In the genomic region with DNA sequence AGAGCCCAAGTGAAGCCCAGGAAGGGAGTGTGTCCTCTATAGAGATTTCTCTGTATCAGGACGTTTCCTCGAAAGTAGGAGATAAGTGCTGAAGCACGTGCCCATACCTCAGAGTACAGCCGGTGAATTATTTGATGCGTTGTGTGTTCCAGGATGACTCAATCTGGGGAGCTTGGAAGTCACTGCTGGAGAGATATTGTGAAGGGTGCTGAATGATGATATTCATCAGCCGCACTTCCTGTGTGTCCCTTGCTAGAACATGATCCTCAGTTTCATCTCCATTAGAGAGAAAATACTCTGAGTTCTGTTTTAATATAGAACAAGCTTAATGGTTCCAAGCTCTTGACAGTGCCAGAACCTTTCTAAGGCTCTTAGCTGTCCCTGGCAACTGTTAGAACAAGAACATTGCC, we compare ENCODE assay signal across 21 cellular contexts.
DNase-seq lines count a peak whose midpoint lies in the region; ATAC-seq, FAIRE-seq and TF ChIP-seq lines count a peak whose summit lies in the region.
"Had no signal": no experiment of that assay in that cellular context is flagged by ENCODE, and none has a peak within 500 bp of the region (broad histone marks: within the 10 kb centered on the region; RNA-seq: fewer than 3 reads in every experiment).

No MANE protein-coding gene starts in this region.

- ATAC-seq in WTC11 (no peak), HG02870 (IDR thresholded peaks at IDR 0.05; ENCODE audit: unreplicated experiment) (no peak)
- ATAC-seq: A549; activated T-helper 17 cell treated with anti-CD3 and anti-CD28 coated beads, Interleukin-2, amount 50 U/mL, for 72 hours; effector memory CD8-positive, alpha-beta T cell had no signal

- peak; percentile 23 for DNase-seq in MCF 10A (ENCODE audit: unreplicated experiment)
- DNase-seq in mammary epithelial cell, result no peak
- no peak for DNase-seq in bronchial epithelial cell (ENCODE audit: low read depth)
- DNase-seq in left ventricle myocardium inferior, result no peak
- DNase-seq in uterus, result peak; percentile 31 to 54
- no peak for DNase-seq in WTC11 (ENCODE audit: low spot score)
- no peak for DNase-seq in COR-L47 (lab: John Stamatoyannopoulos, UW)
- DNase-seq: activated CD4-positive, alpha-beta T cell treated with anti-CD3 and anti-CD28 coated beads for 1 hour; CD4-positive, alpha-beta T cell; DMS79 treated with DMSO at 0.1 percent for 48 hours; effector memory CD8-positive, alpha-beta T cell; mesenchymal stem cell; NCI-H2029 treated with DMSO at 0.1 percent for 48 hours; NCI-H510A treated with DMSO at 0.1 percent for 48 hours; SJCRH30; stimulated activated naive CD4-positive, alpha-beta T cell had no signal

- dilution Hi-C loops in mammary epithelial cell (cut with HindIII; ENCODE audit: low sequenced_read_pairs), result no loop called here

- no peaks in the 10 kb centered on the region for H4K20me1 ChIP-seq in mammary epithelial cell (ENCODE audit: insufficient read depth, low read length)

- 75% methylated on average over 6 of the region's 6 CpGs for WGBS in mammary epithelial cell (ENCODE audit: low coverage, missing lambda C conversion rate)

- in situ Hi-C loops in mammary epithelial cell (cut with MboI; ENCODE audit: low sequenced_read_pairs in 2 of 2), result no loop called here

- H3K4me1 Mint-ChIP-seq in MCF 10A (ENCODE audit: insufficient read depth, unreplicated experiment) (no peaks in the 10 kb centered on the region), WTC11 (peaks cover 2% of the 10 kb centered on the region)
- H3K4me1 Mint-ChIP-seq: activated T-helper 17 cell treated with anti-CD3 and anti-CD28 coated beads, Interleukin-2, amount 50 U/mL, for 72 hours; IgD-negative memory B cell had no signal

- H3K36me3 ChIP-seq in mammary epithelial cell (ENCODE audit: insufficient read depth, low read length), result no peaks in the 10 kb centered on the region
- no peaks in the 10 kb centered on the region for H3K36me3 ChIP-seq in bronchial epithelial cell (ENCODE audit: control insufficient read depth, insufficient read depth, low read length)
- H3K36me3 ChIP-seq in left ventricle myocardium inferior, result no peaks in the 10 kb centered on the region
- H3K36me3 ChIP-seq in uterus, result no peaks in the 10 kb centered on the region
- H3K36me3 ChIP-seq: SJCRH30 had no signal

- H3K79me2 ChIP-seq in mammary epithelial cell (ENCODE audit: insufficient read depth, low read length), result no peaks in the 10 kb centered on the region

- BruUV-seq in MCF 10A (replicated peaks; lab: Mats Ljungman, UMichigan), result no TSS peak
- no TSS peak for BruUV-seq in mammary epithelial cell (replicated peaks; lab: Mats Ljungman, UMichigan)

- TF ChIP-seq CTCF in MCF 10A (IDR thresholded peaks at IDR 0.05; ENCODE audit: unreplicated experiment) (no peak), mammary epithelial cell (conservative IDR thresholded peaks at IDR 0.05 in 1 of 2, IDR thresholded peaks at IDR 0.05 in 1 of 2; ENCODE audit: extremely low read depth in 1 of 2, insufficient read depth in 1 of 2, low read depth in 1 of 2, low read length in 2 of 2) (no peak), bronchial epithelial cell (IDR thresholded peaks at IDR 0.05; ENCODE audit: insufficient read depth, low read length, severe bottlenecking) (no peak), left ventricle myocardium inferior (IDR thresholded peaks at IDR 0.05; ENCODE audit: borderline replicate concordance) (no peak), uterus (IDR thresholded peaks at IDR 0.05) (no peak), WTC11 (IDR thresholded peaks at IDR 0.05) (no peak)

- H3K27ac ChIP-seq in mammary epithelial cell (ENCODE audit: insufficient read depth, low read depth, low read length) (no peak overlapping the region), left ventricle myocardium inferior (replicated peaks) (peak overlapping the region; percentile 22), uterus (peak overlapping the region; percentile 76 to 78)
- H3K27ac ChIP-seq: A549, SJCRH30 had no signal

- POLR2A ChIA-PET in MCF 10A (lab: Yijun Ruan, JAX), result no interaction called here
- POLR2A ChIA-PET in WTC11 (lab: Charles Lee), result no interaction called here

- H3K4me3 ChIP-seq in mammary epithelial cell (replicated peaks in 1 of 3; ENCODE audit: insufficient read depth in 1 of 3, low read depth in 2 of 3, low read length in 3 of 3) (no peak overlapping the region), bronchial epithelial cell (ENCODE audit: low read depth, low read length) (no peak overlapping the region), left ventricle myocardium inferior (no peak overlapping the region), uterus (no peak overlapping the region)
- H3K4me3 ChIP-seq: A549, SJCRH30 had no signal

- peak; percentile 72 for FAIRE-seq in bronchial epithelial cell (lab: Jason Lieb, UNC)
- FAIRE-seq: A549 had no signal

- no peak overlapping the region for H2AFZ ChIP-seq in mammary epithelial cell (ENCODE audit: low read depth, low read length)

- no peak overlapping the region for H3K9ac ChIP-seq in mammary epithelial cell (ENCODE audit: insufficient read depth, low read length)

- TF ChIP-seq POLR2A in uterus (IDR thresholded peaks at IDR 0.05), result no peak

- no peak overlapping the region for H3K4me2 ChIP-seq in mammary epithelial cell (ENCODE audit: insufficient read depth, low read depth, low read length)
- H3K4me2 ChIP-seq: A549 had no signal

- H3K27ac Mint-ChIP-seq in MCF 10A (ENCODE audit: low read depth, unreplicated experiment), result no peak overlapping the region
- H3K27ac Mint-ChIP-seq in WTC11, result no peak overlapping the region
- H3K27ac Mint-ChIP-seq: activated T-helper 17 cell treated with anti-CD3 and anti-CD28 coated beads, Interleukin-2, amount 50 U/mL, for 72 hours; CD4-positive, alpha-beta T cell; effector memory CD8-positive, alpha-beta T cell; IgD-negative memory B cell; type B pancreatic cell had no signal

- peaks cover 2% of the 10 kb centered on the region for H3K27me3 ChIP-seq in mammary epithelial cell (ENCODE audit: insufficient read depth, low read length)
- H3K27me3 ChIP-seq in bronchial epithelial cell (ENCODE audit: control insufficient read depth, insufficient read depth, low read length), result no peaks in the 10 kb centered on the region
- no peaks in the 10 kb centered on the region for H3K27me3 ChIP-seq in left ventricle myocardium inferior (ENCODE audit: low read depth)
- no peaks in the 10 kb centered on the region for H3K27me3 ChIP-seq in uterus
- H3K27me3 ChIP-seq: SJCRH30 had no signal

- H3K9me3 ChIP-seq in mammary epithelial cell (replicated peaks; ENCODE audit: insufficient read depth, low read length) (no peaks in the 10 kb centered on the region), left ventricle myocardium inferior (replicated peaks) (no peaks in the 10 kb centered on the region), uterus (no peaks in the 10 kb centered on the region)
- H3K9me3 ChIP-seq: A549, SJCRH30 had no signal

- H3K4me1 ChIP-seq in mammary epithelial cell (ENCODE audit: insufficient read depth, low read length) (no peaks in the 10 kb centered on the region), left ventricle myocardium inferior (peaks cover 7% of the 10 kb centered on the region), uterus (no peaks in the 10 kb centered on the region)
- H3K4me1 ChIP-seq: A549, SJCRH30 had no signal

- CTCF ChIA-PET in MCF 10A (lab: Yijun Ruan, JAX) (interaction anchor here (0.6 to 0.7 kb wide), 2 partner anchors 11 to 507 kb away, joined by 3 to 4 read pairs; no protein-coding TSS in a partner anchor), mammary epithelial cell (lab: Charles Lee; ENCODE audit: low non-redundant PET) (no interaction called here), WTC11 (lab: Charles Lee) (interaction anchor here (1.3 to 1.5 kb wide), 2 partner anchors 11 to 261 kb away, joined by 3 read pairs; no protein-coding TSS in a partner anchor)

- intact Hi-C loops in MCF 10A (cut with micrococcal nuclease) (no loop called here), mammary epithelial cell (cut with micrococcal nuclease) (no loop called here), left ventricle myocardium inferior (cut with micrococcal nuclease) (no loop called here), uterus (cut with DNase I; ENCODE audit: low total_unique reads) (no loop called here)

- H3K9me3 Mint-ChIP-seq in MCF 10A (ENCODE audit: unreplicated experiment), result no peaks in the 10 kb centered on the region
- no peaks in the 10 kb centered on the region for H3K9me3 Mint-ChIP-seq in WTC11
- H3K9me3 Mint-ChIP-seq: CD4-positive, alpha-beta T cell; type B pancreatic cell had no signal

- H3K36me3 Mint-ChIP-seq in MCF 10A (ENCODE audit: insufficient read depth, unreplicated experiment), result no peaks in the 10 kb centered on the region
- H3K36me3 Mint-ChIP-seq in WTC11, result no peaks in the 10 kb centered on the region
- H3K36me3 Mint-ChIP-seq: IgD-negative memory B cell, type B pancreatic cell had no signal

- H3K27me3 Mint-ChIP-seq in MCF 10A (ENCODE audit: insufficient read depth, unreplicated experiment) (peaks cover 9% of the 10 kb centered on the region), WTC11 (ENCODE audit: low read depth) (no peaks in the 10 kb centered on the region)
- H3K27me3 Mint-ChIP-seq: activated T-helper 17 cell treated with anti-CD3 and anti-CD28 coated beads, Interleukin-2, amount 50 U/mL, for 72 hours; CD4-positive, alpha-beta T cell; effector memory CD8-positive, alpha-beta T cell; IgD-negative memory B cell; type B pancreatic cell had no signal

- H3K4me3 Mint-ChIP-seq in MCF 10A (ENCODE audit: unreplicated experiment) (no peak overlapping the region), WTC11 (no peak overlapping the region)
- H3K4me3 Mint-ChIP-seq: activated T-helper 17 cell treated with anti-CD3 and anti-CD28 coated beads, Interleukin-2, amount 50 U/mL, for 72 hours; CD4-positive, alpha-beta T cell; effector memory CD8-positive, alpha-beta T cell; IgD-negative memory B cell; type B pancreatic cell had no signal

TF ChIP-seq in WTC11, 78 proteins besides CTCF, POLR2A, EP300 and RAD21 (continues in another document):
- TF ChIP-seq, protein P1, sequence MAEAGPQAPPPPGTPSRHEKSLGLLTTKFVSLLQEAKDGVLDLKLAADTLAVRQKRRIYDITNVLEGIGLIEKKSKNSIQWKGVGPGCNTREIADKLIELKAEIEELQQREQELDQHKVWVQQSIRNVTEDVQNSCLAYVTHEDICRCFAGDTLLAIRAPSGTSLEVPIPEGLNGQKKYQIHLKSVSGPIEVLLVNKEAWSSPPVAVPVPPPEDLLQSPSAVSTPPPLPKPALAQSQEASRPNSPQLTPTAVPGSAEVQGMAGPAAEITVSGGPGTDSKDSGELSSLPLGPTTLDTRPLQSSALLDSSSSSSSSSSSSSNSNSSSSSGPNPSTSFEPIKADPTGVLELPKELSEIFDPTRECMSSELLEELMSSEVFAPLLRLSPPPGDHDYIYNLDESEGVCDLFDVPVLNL (CRISPR knock-in tag; IDR thresholded peaks at IDR 0.05; ENCODE audit: borderline replicate concordance, low read depth), result no peak

Comparison
In these comparisons a context has a peak if more than half of its experiments do, and no peak if none do; other contexts are left out.
1. DNase-seq: peak in MCF 10A (single experiment) and uterus (2 of 2); none in mammary epithelial cell (single experiment), bronchial epithelial cell (single experiment), left ventricle myocardium inferior (single experiment), WTC11 (single experiment) and COR-L47 (single experiment).